8 cellular contexts compared by ENCODE assay signal in genomic region chr17:17994271-17994670, GRCh38. TPM values are rescaled to one million over a fixed set of nuclear protein-coding genes. Genes with fewer than 3 reads are reported as not detected.
DNase-seq lines count a peak whose midpoint lies in the region; ATAC-seq and TF ChIP-seq lines count a peak whose summit lies in the region.

No MANE protein-coding gene starts in this region.

- in situ Hi-C loops in GM13976 (cut with MboI; ENCODE audit: low sequenced_read_pairs, unreplicated experiment): no loop called here

- peak overlapping the region; percentile 83 for H3K27ac Mint-ChIP-seq in osteocyte (ENCODE audit: unreplicated experiment)

- DNase-seq in GM10266 (ENCODE audit: extremely low spot score) (no peak), NCI-H524 (lab: John Stamatoyannopoulos, UW) (peak; percentile 65 to 86), ecto neural progenitor cell (ENCODE audit: low spot score) (peak; percentile 80), osteocyte (ENCODE audit: extremely low spot score, unreplicated experiment) (no peak), HCEC 1CT (no peak), H4 (ENCODE audit: low spot score) (no peak), GM13976 (ENCODE audit: low spot score) (no peak)

- no peak overlapping the region for H3K4me3 Mint-ChIP-seq in osteocyte (ENCODE audit: unreplicated experiment)

- TF ChIP-seq CTCF in GM10266 (IDR thresholded peaks at IDR 0.05; ENCODE audit: control insufficient read depth, insufficient read depth, low read depth, missing control alignments): peak; percentile 11
- peak; percentile 59 for TF ChIP-seq CTCF in osteocyte (IDR thresholded peaks at IDR 0.05)
- no peak for TF ChIP-seq CTCF in GM13976 (IDR thresholded peaks at IDR 0.05; ENCODE audit: borderline replicate concordance, control extremely low read depth, extremely low read depth, insufficient read depth, missing control alignments)

- peaks cover 35% of the 10 kb centered on the region for H3K4me1 Mint-ChIP-seq in osteocyte (ENCODE audit: unreplicated experiment)

- H3K27me3 Mint-ChIP-seq in osteocyte (ENCODE audit: unreplicated experiment): no peaks in the 10 kb centered on the region

- ATAC-seq in GM19463 (IDR thresholded peaks at IDR 0.05; ENCODE audit: unreplicated experiment): no peak

- H3K36me3 Mint-ChIP-seq in osteocyte (ENCODE audit: unreplicated experiment): no peaks in the 10 kb centered on the region

- H3K9me3 Mint-ChIP-seq in osteocyte (ENCODE audit: unreplicated experiment): no peaks in the 10 kb centered on the region

RNA-seq across cellular contexts. Expression of gene DRC3, which starts 21.6 kb away (rescaled TPM):
- total RNA-seq in osteocyte: 2.1 and 2.9 TPM in 2 replicates
- total RNA-seq in H4 (2014; rRNA removed; shearing (Covaris generic)): 1.4 TPM in 1 of 2 replicates, not detected in the other

RNA-seq across cellular contexts. Expression of gene TOM1L2, which starts 22.1 kb away (rescaled TPM):
- 69.7 and 69.8 TPM in 2 replicates for total RNA-seq in osteocyte
- total RNA-seq in H4 (2014; rRNA removed; shearing (Covaris generic)): 13.2 and 13.4 TPM in 2 replicates

RNA-seq across cellular contexts. Expression of gene ATPAF2, which starts 44.7 kb away (rescaled TPM):
- 21.8 and 26.6 TPM in 2 replicates for total RNA-seq in osteocyte
- total RNA-seq in H4 (2014; rRNA removed; shearing (Covaris generic)): 8.6 and 13.8 TPM in 2 replicates

RNA-seq across cellular contexts. Expression of gene GID4, which starts 44.9 kb away (rescaled TPM):
- 9.2 and 12.9 TPM in 2 replicates for total RNA-seq in osteocyte
- 4.1 and 6.0 TPM in 2 replicates for total RNA-seq in H4 (2014; rRNA removed; shearing (Covaris generic))

Comparison
In these comparisons a context has a peak if more than half of its experiments do, and no peak if none do; other contexts are left out.
1. DNase-seq: peak in NCI-H524 (2 of 2) and ecto neural progenitor cell (single experiment); none in GM10266 (single experiment), osteocyte (single experiment), HCEC 1CT (single experiment), H4 (single experiment) and GM13976 (single experiment).